ENCODE assay signal across 8 cellular contexts in the genomic region with DNA sequence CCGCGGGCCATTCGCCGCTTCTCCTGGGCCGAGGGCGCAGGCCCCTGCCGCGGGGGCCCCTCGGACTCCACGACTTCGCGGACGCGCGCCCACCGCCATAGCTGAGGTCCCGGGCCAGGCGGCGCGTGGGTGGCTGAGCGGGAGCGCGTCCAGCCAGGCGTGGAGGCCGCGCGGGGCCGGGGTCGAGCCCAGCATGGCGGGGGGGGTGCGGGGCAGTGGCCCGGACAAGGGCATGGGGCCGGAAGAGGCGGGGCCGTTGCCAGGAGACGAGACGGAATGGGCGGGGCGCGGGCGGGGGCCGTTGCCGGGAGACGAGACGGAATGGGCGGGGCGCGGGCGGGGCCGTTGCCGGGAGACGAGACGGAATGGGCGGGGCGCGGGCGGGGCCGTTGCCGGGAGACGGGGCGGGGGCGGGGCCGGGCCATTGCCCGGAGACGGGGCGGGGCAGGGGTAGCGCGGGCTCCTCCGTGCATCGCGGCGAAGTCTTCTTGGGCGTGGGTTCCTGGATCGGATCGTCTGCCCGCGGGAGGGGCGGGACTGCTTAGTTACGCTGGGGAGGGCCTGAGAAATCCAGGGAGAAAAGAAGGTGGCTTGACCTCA. TPM values are rescaled to one million over a fixed set of nuclear protein-coding genes. Genes with fewer than 3 reads are reported as not detected.
DNase-seq lines count a peak whose midpoint lies in the region; ATAC-seq and TF ChIP-seq lines count a peak whose summit lies in the region.

No MANE protein-coding gene starts in this region.

- 0 out of 2 replicates have a peak, but pooled peaks cover 5% of the 10 kb centered on the region for H3F3A ChIP-seq in SU-DHL-6 (ENCODE audit: insufficient read depth)

- H3K9me3 Mint-ChIP-seq in activated naive CD8-positive, alpha-beta T cell treated with anti-CD3 and anti-CD28 coated beads for 36 hours = no peaks in the 10 kb centered on the region
- no peaks in the 10 kb centered on the region for H3K9me3 Mint-ChIP-seq in type B pancreatic cell

- no peak for TF ChIP-seq RAD21 in Ishikawa (IDR thresholded peaks at IDR 0.05; ENCODE audit: low read depth)

- no peaks in the 10 kb centered on the region for H3K36me3 ChIP-seq in SU-DHL-6 (ENCODE audit: low read length)
- no peaks in the 10 kb centered on the region for H3K36me3 ChIP-seq in parathyroid adenoma (ENCODE audit: control insufficient read depth, insufficient read depth, low read length)

- peak overlapping the region; percentile 71 for H3K4me3 ChIP-seq in SU-DHL-6 (ENCODE audit: insufficient read depth, low read length, poor library complexity, severe bottlenecking)
- peak overlapping the region; percentile 58 for H3K4me3 ChIP-seq in parathyroid adenoma (ENCODE audit: low read depth, low read length)

- H2AFZ ChIP-seq in SU-DHL-6 (ENCODE audit: low read depth, low read length, severe bottlenecking) (peak overlapping the region; percentile 98), parathyroid adenoma (peak overlapping the region; percentile 82)

- no peak for TF ChIP-seq CTCF in SU-DHL-6 (IDR thresholded peaks at IDR 0.05; ENCODE audit: insufficient read depth, low read length, poor library complexity, severe bottlenecking)
- no peak for TF ChIP-seq CTCF in parathyroid adenoma (IDR thresholded peaks at IDR 0.05)
- TF ChIP-seq CTCF in type B pancreatic cell (conservative IDR thresholded peaks at IDR 0.05) = no peak

- H3K9ac ChIP-seq in SU-DHL-6 (ENCODE audit: low read length) (peak overlapping the region; percentile 64), parathyroid adenoma (no peak overlapping the region)

- H3K27me3 ChIP-seq in SU-DHL-6 (ENCODE audit: low read length) = no peaks in the 10 kb centered on the region
- H3K27me3 ChIP-seq in parathyroid adenoma (ENCODE audit: control insufficient read depth, insufficient read depth, low read length) = no peaks in the 10 kb centered on the region

- TF ChIP-seq EP300 in Ishikawa (IDR thresholded peaks at IDR 0.05; ENCODE audit: borderline replicate concordance) = no peak

- no peaks in the 10 kb centered on the region for H3K9me2 ChIP-seq in SU-DHL-6 (replicated peaks; ENCODE audit: insufficient read depth, low read length)

- no peaks in the 10 kb centered on the region for H4K20me1 ChIP-seq in SU-DHL-6 (ENCODE audit: low read depth, low read length)

- peaks cover 47% of the 10 kb centered on the region for H3K4me1 Mint-ChIP-seq in activated naive CD8-positive, alpha-beta T cell treated with anti-CD3 and anti-CD28 coated beads for 36 hours
- peaks cover 5% of the 10 kb centered on the region for H3K4me1 Mint-ChIP-seq in type B pancreatic cell (ENCODE audit: unreplicated experiment)

- no peaks in the 10 kb centered on the region for H3K27me3 Mint-ChIP-seq in activated naive CD8-positive, alpha-beta T cell treated with anti-CD3 and anti-CD28 coated beads for 36 hours
- H3K27me3 Mint-ChIP-seq in type B pancreatic cell = peaks cover 3% of the 10 kb centered on the region

- ATAC-seq in GM21529 (IDR thresholded peaks at IDR 0.05; ENCODE audit: unreplicated experiment) (peak; percentile 60), Right ventricle myocardium superior (ENCODE audit: poor library complexity) (peak; percentile 88)

- peak overlapping the region; percentile 48 for H3K4me3 Mint-ChIP-seq in activated naive CD8-positive, alpha-beta T cell treated with anti-CD3 and anti-CD28 coated beads for 36 hours
- peak overlapping the region; percentile 86 for H3K4me3 Mint-ChIP-seq in type B pancreatic cell

- DNase-seq in EH (ENCODE audit: low read depth) (peak; percentile 73), Right ventricle myocardium superior (peak; percentile 95), type B pancreatic cell (ENCODE audit: extremely low spot score, unreplicated experiment) (peak; percentile 84)
- DNase-seq in activated naive CD8-positive, alpha-beta T cell treated with anti-CD3 and anti-CD28 coated beads for 36 hours = peak; percentile 82

- H3K36me3 Mint-ChIP-seq in activated naive CD8-positive, alpha-beta T cell treated with anti-CD3 and anti-CD28 coated beads for 36 hours = no peaks in the 10 kb centered on the region
- no peaks in the 10 kb centered on the region for H3K36me3 Mint-ChIP-seq in type B pancreatic cell

- intact Hi-C loops in Right ventricle myocardium superior (cut with DNase I) = no loop called here

- H3K79me2 ChIP-seq in SU-DHL-6 (ENCODE audit: insufficient read depth, low read length) (no peaks in the 10 kb centered on the region), parathyroid adenoma (no peaks in the 10 kb centered on the region)

- H3K9me3 ChIP-seq in SU-DHL-6 (ENCODE audit: insufficient read depth, low read length) = no peaks in the 10 kb centered on the region
- no peaks in the 10 kb centered on the region for H3K9me3 ChIP-seq in parathyroid adenoma (ENCODE audit: control insufficient read depth, low read length)

- H3K27ac ChIP-seq in SU-DHL-6 (ENCODE audit: low read depth, low read length) = no peak overlapping the region
- peak overlapping the region; percentile 51 for H3K27ac ChIP-seq in parathyroid adenoma

- no peaks in the 10 kb centered on the region for H3K4me1 ChIP-seq in parathyroid adenoma

- H3K27ac Mint-ChIP-seq in activated naive CD8-positive, alpha-beta T cell treated with anti-CD3 and anti-CD28 coated beads for 36 hours = no peak overlapping the region
- peak overlapping the region; percentile 43 for H3K27ac Mint-ChIP-seq in type B pancreatic cell

- H3K4me2 ChIP-seq in SU-DHL-6 (ENCODE audit: low read depth, low read length, poor library complexity, severe bottlenecking) = peak overlapping the region; percentile 71
- H3K4me2 ChIP-seq in parathyroid adenoma (ENCODE audit: low read length) = peak overlapping the region; percentile 88

TF ChIP-seq in Ishikawa, 13 proteins besides CTCF, POLR2A, EP300 and RAD21:
- TF ChIP-seq FOXM1 (IDR thresholded peaks at IDR 0.05; ENCODE audit: borderline replicate concordance, low read depth) = 0 out of 2 replicates have a peak, but pooled peaks have one; percentile 32
- TF ChIP-seq TEAD4 (IDR thresholded peaks at IDR 0.05) = 0 out of 2 replicates have a peak, but pooled peaks have one; percentile 4
- TF ChIP-seq, protein P1, sequence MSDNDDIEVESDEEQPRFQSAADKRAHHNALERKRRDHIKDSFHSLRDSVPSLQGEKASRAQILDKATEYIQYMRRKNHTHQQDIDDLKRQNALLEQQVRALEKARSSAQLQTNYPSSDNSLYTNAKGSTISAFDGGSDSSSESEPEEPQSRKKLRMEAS (IDR thresholded peaks at IDR 0.05) = peak; percentile 43
- TF ChIP-seq EGR1 (IDR thresholded peaks at IDR 0.05) = peak; percentile 78
- TF ChIP-seq YY1 (IDR thresholded peaks at IDR 0.05; ENCODE audit: low read depth) = peak; percentile 79; the same call in 1 of the 2 replicates
- TF ChIP-seq ZBTB7A (IDR thresholded peaks at IDR 0.05; ENCODE audit: low read depth) = peak; percentile 83; the same call in 1 of the 2 replicates
- no peak for TF ChIP-seq CEBPB (IDR thresholded peaks at IDR 0.05)
- TF ChIP-seq TAF1 (IDR thresholded peaks at IDR 0.05; ENCODE audit: low read depth) = no peak
TF ChIP-seq in Ishikawa: peak in this region for 6.

RNA-seq across cellular contexts. Expression of gene ADAM8, which starts 14.8 kb away (rescaled TPM):
- total RNA-seq in activated naive CD8-positive, alpha-beta T cell treated with anti-CD3 and anti-CD28 coated beads for 36 hours = 10 to 100 TPM; 34.7 to 41.1 TPM
- total RNA-seq in Right ventricle myocardium superior = 2.5 TPM
- 6.2 and 7.1 TPM in 2 replicates for total RNA-seq in type B pancreatic cell (ENCODE audit: low replicate concordance)

RNA-seq across cellular contexts. Expression of gene VENTX, which starts 24.2 kb away (rescaled TPM):
- total RNA-seq in activated naive CD8-positive, alpha-beta T cell treated with anti-CD3 and anti-CD28 coated beads for 36 hours = not detected
- total RNA-seq in Right ventricle myocardium superior (0.43 TPM), type B pancreatic cell (ENCODE audit: low replicate concordance) (not detected in 2 replicates)

RNA-seq across cellular contexts. Expression of gene UTF1, which starts 31.8 kb away (rescaled TPM):
- not detected for total RNA-seq in activated naive CD8-positive, alpha-beta T cell treated with anti-CD3 and anti-CD28 coated beads for 36 hours
- total RNA-seq in Right ventricle myocardium superior = not detected
- not detected in 2 replicates for total RNA-seq in type B pancreatic cell (ENCODE audit: low replicate concordance)

RNA-seq across cellular contexts. Expression of gene TUBGCP2, which starts 46.8 kb away (rescaled TPM):
- 10 to 100 TPM; 53.3 to 57.8 TPM for total RNA-seq in activated naive CD8-positive, alpha-beta T cell treated with anti-CD3 and anti-CD28 coated beads for 36 hours
- total RNA-seq in Right ventricle myocardium superior (38.5 TPM), type B pancreatic cell (ENCODE audit: low replicate concordance) (57.9 and 58.6 TPM in 2 replicates)

RNA-seq across cellular contexts. Expression of gene ZNF511, which starts 46.9 kb away (rescaled TPM):
- 10 to 100 TPM; 73.4 to 77.3 TPM for total RNA-seq in activated naive CD8-positive, alpha-beta T cell treated with anti-CD3 and anti-CD28 coated beads for 36 hours
- total RNA-seq in Right ventricle myocardium superior (44.8 TPM), type B pancreatic cell (ENCODE audit: low replicate concordance) (39.7 and 51.9 TPM in 2 replicates)
